2 cellular contexts compared by ENCODE assay signal in genomic region chr1:205293350-205294074, GRCh38.
TF ChIP-seq lines count a peak whose summit lies in the region.

No MANE protein-coding gene starts in this region.

TF ChIP-seq in IMR-90, 13 proteins besides CTCF, POLR2A, EP300 and RAD21:
- TF ChIP-seq ELK1 (IDR thresholded peaks at IDR 0.05; ENCODE audit: borderline replicate concordance, low read depth, low read length) (no peak), CEBPB (IDR thresholded peaks at IDR 0.05; ENCODE audit: low read depth, low read length) (no peak), CHD1 (IDR thresholded peaks at IDR 0.05; ENCODE audit: low read depth, low read length) (no peak), NFE2L2 (IDR thresholded peaks at IDR 0.05; ENCODE audit: low read depth, low read length) (no peak), USF2 (IDR thresholded peaks at IDR 0.05; ENCODE audit: low read depth, low read length) (no peak), RCOR1 (IDR thresholded peaks at IDR 0.05; ENCODE audit: insufficient replicate concordance, low read length) (no peak), MAZ (IDR thresholded peaks at IDR 0.05; ENCODE audit: borderline replicate concordance, low read depth, low read length) (no peak), FOS (IDR thresholded peaks at IDR 0.05; ENCODE audit: low read depth, low read length) (no peak), BHLHE40 (IDR thresholded peaks at IDR 0.05; ENCODE audit: low read depth, low read length) (no peak), MXI1 (IDR thresholded peaks at IDR 0.05; ENCODE audit: borderline replicate concordance, low read depth, low read length) (no peak), SMC3 (IDR thresholded peaks at IDR 0.05; ENCODE audit: low read depth, low read length) (no peak), RFX5 (IDR thresholded peaks at IDR 0.05; ENCODE audit: low read depth, low read length) (no peak), MAFK (IDR thresholded peaks at IDR 0.05; ENCODE audit: low read depth, low read length) (no peak)

TF ChIP-seq in HepG2, 621 proteins besides CTCF, POLR2A, EP300 and RAD21 (continues in another document):
- TF ChIP-seq ADNP (CRISPR knock-in tag; IDR thresholded peaks at IDR 0.05) (no peak), ZNF101 (CRISPR knock-in tag; IDR thresholded peaks at IDR 0.05; ENCODE audit: borderline replicate concordance, low read depth) (no peak), SMAD1 (CRISPR knock-in tag; IDR thresholded peaks at IDR 0.05; ENCODE audit: borderline replicate concordance, low read depth) (0 out of 2 replicates have a peak, but pooled peaks have one; percentile 43), ZNF30 (CRISPR knock-in tag; IDR thresholded peaks at IDR 0.05) (no peak), CEBPG (CRISPR knock-in tag; IDR thresholded peaks at IDR 0.05) (no peak), ZFP41 (CRISPR knock-in tag; IDR thresholded peaks at IDR 0.05; ENCODE audit: borderline replicate concordance) (no peak), ZNF773 (CRISPR knock-in tag; IDR thresholded peaks at IDR 0.05; ENCODE audit: borderline replicate concordance) (no peak), ISX (CRISPR knock-in tag; conservative IDR thresholded peaks at IDR 0.05) (no peak), ATRX (CRISPR knock-in tag; IDR thresholded peaks at IDR 0.05; ENCODE audit: borderline replicate concordance) (no peak), ZNF646 (CRISPR knock-in tag; IDR thresholded peaks at IDR 0.05) (no peak), HIVEP1 (CRISPR knock-in tag; IDR thresholded peaks at IDR 0.05) (no peak), HOXA5 (CRISPR knock-in tag; IDR thresholded peaks at IDR 0.05) (peak; percentile 39; the same call in 1 of the 2 replicates), NKX3-1 (CRISPR knock-in tag; IDR thresholded peaks at IDR 0.05) (0 out of 2 replicates have a peak, but pooled peaks have one; percentile 37), ZBTB7B (CRISPR knock-in tag; IDR thresholded peaks at IDR 0.05) (no peak), ZNF713 (CRISPR knock-in tag; IDR thresholded peaks at IDR 0.05) (no peak), PHF20 (CRISPR knock-in tag; IDR thresholded peaks at IDR 0.05) (no peak), ZFX (CRISPR knock-in tag; IDR thresholded peaks at IDR 0.05; ENCODE audit: low read depth) (no peak), ZNF362 (CRISPR knock-in tag; IDR thresholded peaks at IDR 0.05; ENCODE audit: borderline replicate concordance) (no peak), KLF6 (CRISPR knock-in tag; IDR thresholded peaks at IDR 0.05) (no peak), ZNF280B (CRISPR knock-in tag; IDR thresholded peaks at IDR 0.05; ENCODE audit: borderline replicate concordance) (no peak; the same call in 1 of the 2 replicates), IRX3 (CRISPR knock-in tag; IDR thresholded peaks at IDR 0.05; ENCODE audit: borderline replicate concordance, low read depth) (no peak), RFX1 (IDR thresholded peaks at IDR 0.05) (no peak)
- TF ChIP-seq, protein P1, sequence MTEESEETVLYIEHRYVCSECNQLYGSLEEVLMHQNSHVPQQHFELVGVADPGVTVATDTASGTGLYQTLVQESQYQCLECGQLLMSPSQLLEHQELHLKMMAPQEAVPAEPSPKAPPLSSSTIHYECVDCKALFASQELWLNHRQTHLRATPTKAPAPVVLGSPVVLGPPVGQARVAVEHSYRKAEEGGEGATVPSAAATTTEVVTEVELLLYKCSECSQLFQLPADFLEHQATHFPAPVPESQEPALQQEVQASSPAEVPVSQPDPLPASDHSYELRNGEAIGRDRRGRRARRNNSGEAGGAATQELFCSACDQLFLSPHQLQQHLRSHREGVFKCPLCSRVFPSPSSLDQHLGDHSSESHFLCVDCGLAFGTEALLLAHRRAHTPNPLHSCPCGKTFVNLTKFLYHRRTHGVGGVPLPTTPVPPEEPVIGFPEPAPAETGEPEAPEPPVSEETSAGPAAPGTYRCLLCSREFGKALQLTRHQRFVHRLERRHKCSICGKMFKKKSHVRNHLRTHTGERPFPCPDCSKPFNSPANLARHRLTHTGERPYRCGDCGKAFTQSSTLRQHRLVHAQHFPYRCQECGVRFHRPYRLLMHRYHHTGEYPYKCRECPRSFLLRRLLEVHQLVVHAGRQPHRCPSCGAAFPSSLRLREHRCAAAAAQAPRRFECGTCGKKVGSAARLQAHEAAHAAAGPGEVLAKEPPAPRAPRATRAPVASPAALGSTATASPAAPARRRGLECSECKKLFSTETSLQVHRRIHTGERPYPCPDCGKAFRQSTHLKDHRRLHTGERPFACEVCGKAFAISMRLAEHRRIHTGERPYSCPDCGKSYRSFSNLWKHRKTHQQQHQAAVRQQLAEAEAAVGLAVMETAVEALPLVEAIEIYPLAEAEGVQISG (CRISPR knock-in tag; IDR thresholded peaks at IDR 0.05), result 0 out of 2 replicates have a peak, but pooled peaks have one; percentile 13
- TF ChIP-seq, protein P2, sequence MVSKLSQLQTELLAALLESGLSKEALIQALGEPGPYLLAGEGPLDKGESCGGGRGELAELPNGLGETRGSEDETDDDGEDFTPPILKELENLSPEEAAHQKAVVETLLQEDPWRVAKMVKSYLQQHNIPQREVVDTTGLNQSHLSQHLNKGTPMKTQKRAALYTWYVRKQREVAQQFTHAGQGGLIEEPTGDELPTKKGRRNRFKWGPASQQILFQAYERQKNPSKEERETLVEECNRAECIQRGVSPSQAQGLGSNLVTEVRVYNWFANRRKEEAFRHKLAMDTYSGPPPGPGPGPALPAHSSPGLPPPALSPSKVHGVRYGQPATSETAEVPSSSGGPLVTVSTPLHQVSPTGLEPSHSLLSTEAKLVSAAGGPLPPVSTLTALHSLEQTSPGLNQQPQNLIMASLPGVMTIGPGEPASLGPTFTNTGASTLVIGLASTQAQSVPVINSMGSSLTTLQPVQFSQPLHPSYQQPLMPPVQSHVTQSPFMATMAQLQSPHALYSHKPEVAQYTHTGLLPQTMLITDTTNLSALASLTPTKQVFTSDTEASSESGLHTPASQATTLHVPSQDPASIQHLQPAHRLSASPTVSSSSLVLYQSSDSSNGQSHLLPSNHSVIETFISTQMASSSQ (IDR thresholded peaks at IDR 0.05; ENCODE audit: low read depth), result no peak
- TF ChIP-seq, protein P2 (CRISPR knock-in tag; IDR thresholded peaks at IDR 0.05; ENCODE audit: borderline replicate concordance), result no peak
- TF ChIP-seq, protein P3, sequence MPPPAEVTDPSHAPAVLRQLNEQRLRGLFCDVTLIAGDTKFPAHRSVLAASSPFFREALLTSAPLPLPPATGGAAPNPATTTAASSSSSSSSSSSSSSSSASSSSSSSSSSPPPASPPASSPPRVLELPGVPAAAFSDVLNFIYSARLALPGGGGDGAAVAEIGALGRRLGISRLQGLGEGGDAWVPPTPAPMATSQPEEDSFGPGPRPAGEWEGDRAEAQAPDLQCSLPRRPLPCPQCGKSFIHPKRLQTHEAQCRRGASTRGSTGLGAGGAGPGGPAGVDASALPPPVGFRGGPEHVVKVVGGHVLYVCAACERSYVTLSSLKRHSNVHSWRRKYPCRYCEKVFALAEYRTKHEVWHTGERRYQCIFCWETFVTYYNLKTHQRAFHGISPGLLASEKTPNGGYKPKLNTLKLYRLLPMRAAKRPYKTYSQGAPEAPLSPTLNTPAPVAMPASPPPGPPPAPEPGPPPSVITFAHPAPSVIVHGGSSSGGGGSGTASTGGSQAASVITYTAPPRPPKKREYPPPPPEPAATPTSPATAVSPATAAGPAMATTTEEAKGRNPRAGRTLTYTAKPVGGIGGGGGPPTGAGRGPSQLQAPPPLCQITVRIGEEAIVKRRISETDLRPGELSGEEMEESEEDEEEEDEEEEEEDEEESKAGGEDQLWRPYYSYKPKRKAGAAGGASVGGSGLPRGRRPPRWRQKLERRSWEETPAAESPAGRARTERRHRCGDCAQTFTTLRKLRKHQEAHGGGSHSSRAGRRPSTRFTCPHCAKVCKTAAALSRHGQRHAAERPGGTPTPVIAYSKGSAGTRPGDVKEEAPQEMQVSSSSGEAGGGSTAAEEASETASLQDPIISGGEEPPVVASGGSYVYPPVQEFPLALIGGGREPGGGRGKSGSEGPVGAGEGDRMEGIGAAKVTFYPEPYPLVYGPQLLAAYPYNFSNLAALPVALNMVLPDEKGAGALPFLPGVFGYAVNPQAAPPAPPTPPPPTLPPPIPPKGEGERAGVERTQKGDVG (CRISPR knock-in tag; IDR thresholded peaks at IDR 0.05; ENCODE audit: borderline replicate concordance), result 0 out of 2 replicates have a peak, but pooled peaks have one; percentile 16
- TF ChIP-seq, protein P4, sequence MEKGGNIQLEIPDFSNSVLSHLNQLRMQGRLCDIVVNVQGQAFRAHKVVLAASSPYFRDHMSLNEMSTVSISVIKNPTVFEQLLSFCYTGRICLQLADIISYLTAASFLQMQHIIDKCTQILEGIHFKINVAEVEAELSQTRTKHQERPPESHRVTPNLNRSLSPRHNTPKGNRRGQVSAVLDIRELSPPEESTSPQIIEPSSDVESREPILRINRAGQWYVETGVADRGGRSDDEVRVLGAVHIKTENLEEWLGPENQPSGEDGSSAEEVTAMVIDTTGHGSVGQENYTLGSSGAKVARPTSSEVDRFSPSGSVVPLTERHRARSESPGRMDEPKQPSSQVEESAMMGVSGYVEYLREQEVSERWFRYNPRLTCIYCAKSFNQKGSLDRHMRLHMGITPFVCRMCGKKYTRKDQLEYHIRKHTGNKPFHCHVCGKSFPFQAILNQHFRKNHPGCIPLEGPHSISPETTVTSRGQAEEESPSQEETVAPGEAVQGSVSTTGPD (CRISPR knock-in tag; IDR thresholded peaks at IDR 0.05), result no peak
